Comparison of ENCODE assay signal across 25 cellular contexts in the genomic region with DNA sequence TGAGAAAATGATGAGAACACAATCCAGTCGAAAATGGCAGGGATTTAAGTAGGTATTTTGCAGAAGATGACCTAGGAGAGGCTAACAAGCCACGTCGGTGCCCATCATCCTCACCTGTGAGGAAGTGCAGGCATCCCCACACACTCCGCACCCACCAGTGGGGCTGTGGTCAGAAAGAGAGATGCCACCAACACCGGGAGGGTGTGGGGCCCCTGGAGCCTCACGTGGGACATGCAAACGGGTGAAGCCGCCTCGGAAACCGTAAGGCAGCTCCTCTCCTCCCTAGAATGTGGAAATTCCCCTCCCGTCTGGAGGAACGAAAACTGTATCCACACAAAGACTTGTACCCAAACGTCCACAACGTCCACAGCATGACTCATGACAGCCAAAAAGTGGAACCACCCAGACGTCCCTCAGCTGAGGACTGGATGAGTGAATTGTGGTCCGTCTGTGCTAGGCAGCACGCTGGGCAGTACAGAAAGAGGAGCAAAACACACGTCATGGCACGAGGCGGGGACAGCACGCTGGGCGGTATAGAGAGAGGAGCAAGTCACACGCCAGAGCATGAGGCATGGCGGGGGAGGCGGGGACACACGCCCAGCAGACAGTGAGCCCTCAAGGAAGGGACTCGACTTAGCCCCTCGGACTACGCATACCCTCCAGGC.
DNase-seq lines count a peak whose midpoint lies in the region; ATAC-seq, FAIRE-seq and TF ChIP-seq lines count a peak whose summit lies in the region.
"Had no signal": no experiment of that assay in that cellular context is flagged by ENCODE, and none has a peak within 500 bp of the region (broad histone marks: within the 10 kb centered on the region; RNA-seq: fewer than 3 reads in every experiment).

No MANE protein-coding gene starts in this region.

- no peak overlapping the region for H3K4me3 Mint-ChIP-seq in neural progenitor cell
- H3K4me3 Mint-ChIP-seq: activated CD8-positive, alpha-beta T cell treated with anti-CD3 and anti-CD28 coated beads for 36 hours had no signal

- H3K27me3 Mint-ChIP-seq in neural progenitor cell (ENCODE audit: insufficient read depth, low read depth) = peaks cover 3% of the 10 kb centered on the region
- H3K27me3 Mint-ChIP-seq: CD4-positive, alpha-beta memory T cell had no signal

- no peaks in the 10 kb centered on the region for H3K23me2 ChIP-seq in H1 (ENCODE audit: low read depth, low read length)

- H3F3A ChIP-seq in neural progenitor cell (ENCODE audit: low read depth) = no peaks in the 10 kb centered on the region

- peaks cover 4% of the 10 kb centered on the region for H3K36me3 Mint-ChIP-seq in neural progenitor cell

- H2BK15ac ChIP-seq in H1 (ENCODE audit: low read length) = no peak overlapping the region

- no peak overlapping the region for H4K5ac ChIP-seq in H1 (ENCODE audit: insufficient read length, low read depth, low read length)

- no peak overlapping the region for H3K4me3 ChIP-seq in H1 (ENCODE audit: extremely low read depth in 1 of 4, insufficient read depth in 2 of 4, low read depth in 3 of 4, low read length in 4 of 4)
- H3K4me3 ChIP-seq in neural progenitor cell = no peak overlapping the region
- H3K4me3 ChIP-seq in colonic mucosa = no peak overlapping the region
- H3K4me3 ChIP-seq: heart left ventricle, K562 had no signal

- H3K18ac ChIP-seq in H1 (ENCODE audit: extremely low read depth, low read length) = no peak overlapping the region

- no peak for TF ChIP-seq RAD21 in H1 (IDR thresholded peaks at IDR 0.05 in 1 of 2, conservative IDR thresholded peaks at IDR 0.05 in 1 of 2; ENCODE audit: low read depth in 2 of 2, low read length in 2 of 2)

- CTCF ChIA-PET in H1 (lab: Charles Lee; ENCODE audit: partially characterized antibody) = interaction anchor here (0.7 kb wide), 1 partner anchor 24 kb away, joined by 3 read pairs; no protein-coding TSS in a partner anchor

- DNase-seq in CD1c-positive myeloid dendritic cell (ENCODE audit: extremely low spot score) (peak; percentile 94), MV-4-11 (lab: John Stamatoyannopoulos, UW) (peak; percentile 93), H1 (ENCODE audit: low read depth in 1 of 2, low spot score in 2 of 2) (no peak), neural progenitor cell (ENCODE audit: low spot score) (no peak), colonic mucosa (no peak), KBM-7 (no peak)
- no peak for DNase-seq in activated CD4-positive, alpha-beta T cell treated with anti-CD3 and anti-CD28 coated beads, Interleukin-2, amount 50 U/mL, for 1 hour
- DNase-seq: activated CD8-positive, alpha-beta T cell treated with anti-CD3 and anti-CD28 coated beads for 36 hours; activated gamma-delta T cell treated with Interleukin-2 at 50 U/mL for 16 hours; activated T-cell treated with anti-CD3 and anti-CD28 coated beads for 4 hours; CD4-positive, alpha-beta memory T cell; dermis blood vessel endothelial cell; MM.1S; NCI-H1694; NCI-H69; occipital lobe; PC-3; retina; SIG-M5; stimulated activated CD4-positive, alpha-beta T cell treated with anti-CD3 and anti-CD28 coated beads, Interleukin-12 subunit alpha, Interleukin-12 subunit beta, amount 100 ng/mL, for 4 hours had no signal

- 0 out of 2 replicates have a peak overlapping the region, but pooled peaks have one; percentile 30 for H2BK5ac ChIP-seq in H1 (ENCODE audit: low read depth, low read length)

- H4K8ac ChIP-seq in H1 (ENCODE audit: extremely low read depth, insufficient read depth, low read length) = no peak overlapping the region

- no peaks in the 10 kb centered on the region for H3K9me3 ChIP-seq in H1 (ENCODE audit: insufficient read depth in 2 of 2, low read depth in 1 of 2, low read length in 1 of 2)
- no peaks in the 10 kb centered on the region for H3K9me3 ChIP-seq in neural progenitor cell (ENCODE audit: low read depth)
- no peaks in the 10 kb centered on the region for H3K9me3 ChIP-seq in colonic mucosa
- H3K9me3 ChIP-seq: heart left ventricle had no signal

- in situ Hi-C loops in KBM-7 (cut with MboI; ENCODE audit: low pct_unique_long_range_greater_than_20kb, low sequenced_read_pairs) = no loop called here

- ATAC-seq in HG03565 (IDR thresholded peaks at IDR 0.05; ENCODE audit: unreplicated experiment) = no peak
- ATAC-seq: activated CD4-positive, CD25-positive, alpha-beta regulatory T cell treated with anti-CD3 and anti-CD28 coated beads, Interleukin-2, amount 50 U/mL, for 24 hours; activated CD8-positive, alpha-beta T cell treated with anti-CD3 and anti-CD28 coated beads for 36 hours; heart left ventricle; K562; PC-3 had no signal

- peaks cover 11% of the 10 kb centered on the region for H3K4me1 Mint-ChIP-seq in neural progenitor cell

- H2AFZ ChIP-seq in H1 (ENCODE audit: low read length) (no peak overlapping the region), neural progenitor cell (replicated peaks) (no peak overlapping the region)

- H3K4me1 ChIP-seq in H1 (replicated peaks in 1 of 4; ENCODE audit: control insufficient read depth in 3 of 4, insufficient read depth in 4 of 4, low read length in 3 of 4) (no peaks in the 10 kb centered on the region; a peak in 1 of 7 replicates), neural progenitor cell (no peaks in the 10 kb centered on the region), colonic mucosa (no peaks in the 10 kb centered on the region)

- POLR2A ChIA-PET in H1 (lab: Charles Lee; ENCODE audit: partially characterized antibody) = no interaction called here

- H3K79me1 ChIP-seq in H1 (ENCODE audit: low read depth, low read length) = no peaks in the 10 kb centered on the region; the same call in 1 of the 2 replicates

- peaks cover 2 to 5% of the 10 kb centered on the region in 2 experiments for H4K20me1 ChIP-seq in H1 (replicated peaks in 1 of 2; ENCODE audit: control insufficient read depth in 1 of 2, insufficient read depth in 2 of 2, low read length in 2 of 2)
- no peaks in the 10 kb centered on the region for H4K20me1 ChIP-seq in neural progenitor cell (ENCODE audit: low read depth)

- H3K27me3 ChIP-seq in H1 (replicated peaks in 1 of 4; ENCODE audit: control insufficient read depth in 3 of 4, extremely low read depth in 1 of 4, insufficient read depth in 3 of 4, low read length in 3 of 4) (no peaks in the 10 kb centered on the region), neural progenitor cell (no peaks in the 10 kb centered on the region), colonic mucosa (no peaks in the 10 kb centered on the region)
- H3K27me3 ChIP-seq: heart left ventricle had no signal

- H3K9me3 Mint-ChIP-seq in neural progenitor cell = no peaks in the 10 kb centered on the region
- H3K9me3 Mint-ChIP-seq: activated CD8-positive, alpha-beta T cell treated with anti-CD3 and anti-CD28 coated beads for 36 hours; CD4-positive, alpha-beta memory T cell had no signal

- H2BK12ac ChIP-seq in H1 (ENCODE audit: low read depth, low read length) = no peak overlapping the region

- TF ChIP-seq CTCF in H1 (IDR thresholded peaks at IDR 0.05; ENCODE audit: control extremely low read depth in 1 of 3, insufficient read depth in 1 of 3, low read depth in 1 of 3, low read length in 3 of 3) (no peak), neural progenitor cell (IDR thresholded peaks at IDR 0.05) (no peak), colonic mucosa (IDR thresholded peaks at IDR 0.05) (no peak)

- H3K36me3 ChIP-seq in H1 (ENCODE audit: control insufficient read depth in 2 of 4, insufficient read depth in 4 of 4, low read length in 3 of 4) = no peaks in the 10 kb centered on the region
- H3K36me3 ChIP-seq in neural progenitor cell = no peaks in the 10 kb centered on the region
- H3K36me3 ChIP-seq in colonic mucosa = no peaks in the 10 kb centered on the region
- H3K36me3 ChIP-seq: heart left ventricle had no signal

- H3K4ac ChIP-seq in H1 (replicated peaks; ENCODE audit: insufficient read length, low read depth, low read length) = no peak overlapping the region

- H3K4me2 ChIP-seq in H1 (ENCODE audit: insufficient read depth in 1 of 2, low read depth in 2 of 2, low read length in 2 of 2) (no peak overlapping the region), neural progenitor cell (no peak overlapping the region)

- TF ChIP-seq POLR2A in H1 (IDR thresholded peaks at IDR 0.05; ENCODE audit: control extremely low read depth in 1 of 2, low read depth in 2 of 2, low read length in 2 of 2) = no peak

- intact Hi-C loops in colonic mucosa (cut with DNase I) = no loop called here

- H3K79me2 ChIP-seq in H1 (ENCODE audit: control insufficient read depth in 1 of 2, insufficient read depth in 2 of 2, low read length in 2 of 2) (no peaks in the 10 kb centered on the region), neural progenitor cell (ENCODE audit: low read depth) (no peaks in the 10 kb centered on the region)

- H3K27ac Mint-ChIP-seq in neural progenitor cell = peak overlapping the region; percentile 77
- H3K27ac Mint-ChIP-seq: activated CD8-positive, alpha-beta T cell treated with anti-CD3 and anti-CD28 coated beads for 36 hours had no signal

- H3K23ac ChIP-seq in H1 (ENCODE audit: insufficient read length) = no peak overlapping the region

- no peak overlapping the region for H4K91ac ChIP-seq in H1 (replicated peaks; ENCODE audit: insufficient read length, low read length)

- no peak overlapping the region for H3K56ac ChIP-seq in H1 (replicated peaks; ENCODE audit: insufficient read length, low read depth, low read length)

- WGBS in H1 (ENCODE audit: extremely low coverage in 1 of 2, insufficient coverage in 1 of 2, insufficient read length in 1 of 2, insufficient replicate concordance in 2 of 2, low coverage in 1 of 2, low lambda C conversion rate in 2 of 2, missing lambda C conversion rate in 1 of 2), 2 experiments = 86% methylated on average over 29 of the region's 29 CpGs; no CpG with 5 or more reads in 1 of the 2 experiments

- no peak overlapping the region for H2BK120ac ChIP-seq in H1 (replicated peaks; ENCODE audit: low read depth, low read length)

- H3K27ac ChIP-seq in H1 (ENCODE audit: low read depth, low read length) (no peak overlapping the region), neural progenitor cell (no peak overlapping the region), colonic mucosa (no peak overlapping the region)

- TF ChIP-seq EP300 in H1 (IDR thresholded peaks at IDR 0.05; ENCODE audit: borderline replicate concordance in 1 of 2, low read depth in 2 of 2, low read length in 2 of 2) = no peak

- no peak for FAIRE-seq in H1 (lab: Jason Lieb, UNC)
- FAIRE-seq: endothelial cell of umbilical vein, K562 had no signal

- H3K9ac ChIP-seq in H1 (replicated peaks in 1 of 4; ENCODE audit: extremely low read depth in 1 of 4, low read depth in 3 of 4, low read length in 3 of 4) (no peak overlapping the region), neural progenitor cell (no peak overlapping the region), colonic mucosa (ENCODE audit: low read depth in 2 of 2, low read length in 2 of 2) (no peak overlapping the region)

- H2BK20ac ChIP-seq in H1 (ENCODE audit: low read length) = no peak overlapping the region

- no peak overlapping the region for H3K14ac ChIP-seq in H1 (ENCODE audit: insufficient read length)

- H2AK5ac ChIP-seq in H1 (ENCODE audit: low read depth, low read length) = no peak overlapping the region

TF ChIP-seq in H1, 55 proteins besides CTCF, POLR2A, EP300 and RAD21 (continues in another document):
- TF ChIP-seq EZH2 (IDR thresholded peaks at IDR 0.05; ENCODE audit: low read depth, low read length, severe bottlenecking) (no peak), CBX8 (IDR thresholded peaks at IDR 0.05; ENCODE audit: borderline replicate concordance, low read depth, low read length) (no peak)

Comparison
In these comparisons a context has a peak if more than half of its experiments do, and no peak if none do; other contexts are left out.
1. DNase-seq: peak in CD1c-positive myeloid dendritic cell (single experiment) and MV-4-11 (single experiment); none in H1 (0 of 2), neural progenitor cell (single experiment), activated CD4-positive, alpha-beta T cell treated with anti-CD3 and anti-CD28 coated beads, Interleukin-2, amount 50 U/mL, for 1 hour (single experiment), colonic mucosa (single experiment) and KBM-7 (single experiment).